In genomic region chr5:173165193-173165988, GRCh38 we compare ENCODE assay signal across 13 cellular contexts.
"Had no signal": no experiment of that assay in that cellular context is flagged by ENCODE, and none has a peak within 500 bp of the region (broad histone marks: within the 10 kb centered on the region; RNA-seq: fewer than 3 reads in every experiment).

No MANE protein-coding gene starts in this region.

- H3K4me3 Mint-ChIP-seq: activated T-helper 1 cell treated with anti-CD3 and anti-CD28 coated beads, Interleukin-12 subunit alpha, Interleukin-12 subunit beta, Interleukin-2, Interleukin-4 antibody, amounts not matched to agents 30 ng/mL and 10 ng/mL and 1 ng/mL, durations not matched to agents 14 hours and 24 hours and 36 hours; memory B cell; neural progenitor cell; type B pancreatic cell had no signal

- DNase-seq: activated CD4-positive, CD25-positive, alpha-beta regulatory T cell treated with anti-CD3 and anti-CD28 coated beads, Interleukin-2, amount 50 U/mL, for 72 hours; activated CD8-positive, alpha-beta memory T cell treated with anti-CD3 and anti-CD28 coated beads, Interleukin-2, amount 50 U/mL, for 48 hours; activated naive CD4-positive, alpha-beta T cell; aorta; effector CD8-positive, alpha-beta T cell; ovary; stimulated activated naive CD4-positive, alpha-beta T cell treated with Interleukin-2 at 50 U/mL for 16 hours had no signal

- H3K4me3 ChIP-seq: coronary artery, neural progenitor cell, ovary, suprapubic skin had no signal

- H3K27me3 ChIP-seq: neural progenitor cell, ovary, suprapubic skin had no signal

- H3K4me1 ChIP-seq: suprapubic skin had no signal

- H3K27me3 Mint-ChIP-seq: memory B cell, type B pancreatic cell had no signal

- H3K9me3 Mint-ChIP-seq: activated T-helper 1 cell treated with anti-CD3 and anti-CD28 coated beads, Interleukin-12 subunit alpha, Interleukin-12 subunit beta, Interleukin-2, Interleukin-4 antibody, amounts not matched to agents 30 ng/mL and 10 ng/mL and 1 ng/mL, durations not matched to agents 14 hours and 24 hours and 36 hours; memory B cell; neural progenitor cell; type B pancreatic cell had no signal

- H3K9ac ChIP-seq: neural progenitor cell had no signal

- H3K27ac ChIP-seq: coronary artery, neural progenitor cell, ovary, suprapubic skin had no signal

- H3K27ac Mint-ChIP-seq: activated T-helper 1 cell treated with anti-CD3 and anti-CD28 coated beads, Interleukin-12 subunit alpha, Interleukin-12 subunit beta, Interleukin-2, Interleukin-4 antibody, amounts not matched to agents 30 ng/mL and 10 ng/mL and 1 ng/mL, durations not matched to agents 14 hours and 24 hours and 36 hours; memory B cell; neural progenitor cell; type B pancreatic cell had no signal

- H3K4me1 Mint-ChIP-seq: memory B cell, neural progenitor cell had no signal

- H3K36me3 ChIP-seq: neural progenitor cell, ovary had no signal

- H3K9me3 ChIP-seq: ovary, suprapubic skin had no signal
